ENCODE assay signal across 5 cellular contexts in genomic region chr3:67986703-67987102, GRCh38.
"Had no signal": no experiment of that assay in that cellular context is flagged by ENCODE, and none has a peak within 500 bp of the region (broad histone marks: within the 10 kb centered on the region; RNA-seq: fewer than 3 reads in every experiment).

No MANE protein-coding gene starts in this region.

- DNase-seq: H9, HCEC 1CT, IMR-90 had no signal

- ATAC-seq: GM23338, K562 had no signal

- H3K4me3 Mint-ChIP-seq: GM23338, H9 had no signal

- H3K9me3 Mint-ChIP-seq: GM23338, H9 had no signal

- H3K4me2 ChIP-seq: GM23338 had no signal

- H3K4me3 ChIP-seq: GM23338, K562 had no signal

- H2AFZ ChIP-seq: GM23338 had no signal

- H3K4me1 Mint-ChIP-seq: H9 had no signal

- H3K27ac Mint-ChIP-seq: GM23338, H9 had no signal
